ENCODE assay signal across 1 cellular context in the genomic region with DNA sequence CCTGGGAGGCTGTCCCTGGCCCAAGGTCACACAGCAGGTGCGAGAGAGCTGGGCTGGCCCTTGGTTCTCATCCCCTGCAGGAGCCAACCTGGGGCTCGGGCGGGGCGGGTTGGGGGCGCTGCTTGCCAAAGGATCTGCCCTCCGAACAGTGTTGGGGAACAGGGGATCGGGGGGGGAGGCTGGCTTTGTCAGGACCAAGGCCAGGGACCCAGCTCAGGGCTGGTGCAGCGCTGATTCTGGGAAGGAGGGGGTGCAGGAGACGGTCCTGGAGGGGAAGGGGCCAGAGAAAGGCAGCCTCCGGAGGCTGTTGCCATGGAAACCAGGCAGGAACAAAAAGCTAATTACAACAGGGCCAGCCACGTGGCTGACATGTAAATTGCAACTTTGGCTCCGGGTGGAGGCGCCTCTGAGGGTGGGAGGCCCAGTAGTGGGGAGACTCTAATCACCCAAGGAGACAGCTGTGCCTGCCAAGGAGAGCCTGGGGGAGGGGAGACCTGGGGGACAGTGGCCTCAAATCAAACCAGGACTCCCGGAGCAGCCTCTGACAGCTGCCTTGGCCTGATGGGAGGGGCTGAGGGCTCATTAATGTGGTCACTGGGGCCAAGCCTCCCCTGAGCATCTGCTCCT.
TF ChIP-seq lines count a peak whose summit lies in the region.

No MANE protein-coding gene starts in this region.

TF ChIP-seq in K562, 482 proteins besides CTCF, POLR2A, EP300 and RAD21 (continues in another document):
- TF ChIP-seq TEAD2 (tag; IDR thresholded peaks at IDR 0.05): no peak
- TF ChIP-seq, protein P1, sequence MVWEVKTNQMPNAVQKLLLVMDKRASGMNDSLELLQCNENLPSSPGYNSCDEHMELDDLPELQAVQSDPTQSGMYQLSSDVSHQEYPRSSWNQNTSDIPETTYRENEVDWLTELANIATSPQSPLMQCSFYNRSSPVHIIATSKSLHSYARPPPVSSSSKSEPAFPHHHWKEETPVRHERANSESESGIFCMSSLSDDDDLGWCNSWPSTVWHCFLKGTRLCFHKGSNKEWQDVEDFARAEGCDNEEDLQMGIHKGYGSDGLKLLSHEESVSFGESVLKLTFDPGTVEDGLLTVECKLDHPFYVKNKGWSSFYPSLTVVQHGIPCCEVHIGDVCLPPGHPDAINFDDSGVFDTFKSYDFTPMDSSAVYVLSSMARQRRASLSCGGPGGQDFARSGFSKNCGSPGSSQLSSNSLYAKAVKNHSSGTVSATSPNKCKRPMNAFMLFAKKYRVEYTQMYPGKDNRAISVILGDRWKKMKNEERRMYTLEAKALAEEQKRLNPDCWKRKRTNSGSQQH (CRISPR knock-in tag; IDR thresholded peaks at IDR 0.05): no peak
- TF ChIP-seq KDM5B (IDR thresholded peaks at IDR 0.05; ENCODE audit: insufficient replicate concordance, low read depth, low read length): no peak
- TF ChIP-seq, protein P2, sequence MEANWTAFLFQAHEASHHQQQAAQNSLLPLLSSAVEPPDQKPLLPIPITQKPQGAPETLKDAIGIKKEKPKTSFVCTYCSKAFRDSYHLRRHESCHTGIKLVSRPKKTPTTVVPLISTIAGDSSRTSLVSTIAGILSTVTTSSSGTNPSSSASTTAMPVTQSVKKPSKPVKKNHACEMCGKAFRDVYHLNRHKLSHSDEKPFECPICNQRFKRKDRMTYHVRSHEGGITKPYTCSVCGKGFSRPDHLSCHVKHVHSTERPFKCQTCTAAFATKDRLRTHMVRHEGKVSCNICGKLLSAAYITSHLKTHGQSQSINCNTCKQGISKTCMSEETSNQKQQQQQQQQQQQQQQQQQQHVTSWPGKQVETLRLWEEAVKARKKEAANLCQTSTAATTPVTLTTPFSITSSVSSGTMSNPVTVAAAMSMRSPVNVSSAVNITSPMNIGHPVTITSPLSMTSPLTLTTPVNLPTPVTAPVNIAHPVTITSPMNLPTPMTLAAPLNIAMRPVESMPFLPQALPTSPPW (CRISPR knock-in tag; IDR thresholded peaks at IDR 0.05): peak; percentile 56
- TF ChIP-seq MYC (IDR thresholded peaks at IDR 0.05; ENCODE audit: low read depth, low read length): peak; percentile 58; the same call in 1 of the 2 replicates
- TF ChIP-seq MYC (CRISPR knock-in tag; IDR thresholded peaks at IDR 0.05; ENCODE audit: borderline replicate concordance, low read depth): no peak
- TF ChIP-seq MEIS2 (IDR thresholded peaks at IDR 0.05; ENCODE audit: partially characterized antibody): no peak
- TF ChIP-seq NFRKB (IDR thresholded peaks at IDR 0.05; ENCODE audit: low read depth): no peak
- TF ChIP-seq HDAC3 (IDR thresholded peaks at IDR 0.05; ENCODE audit: borderline replicate concordance, partially characterized antibody): no peak
- TF ChIP-seq ARID4B (CRISPR knock-in tag; IDR thresholded peaks at IDR 0.05): no peak
- no peak for TF ChIP-seq TBL1XR1 (IDR thresholded peaks at IDR 0.05; ENCODE audit: low read length in 2 of 2)
- no peak for TF ChIP-seq CREBBP (IDR thresholded peaks at IDR 0.05; ENCODE audit: low read depth, low read length)
- TF ChIP-seq SFPQ (IDR thresholded peaks at IDR 0.05; ENCODE audit: low read depth, low read length): no peak
- no peak for TF ChIP-seq ETV1 (tag; conservative IDR thresholded peaks at IDR 0.05; ENCODE audit: low read depth)
- peak; percentile 72 for TF ChIP-seq BMI1 (IDR thresholded peaks at IDR 0.05; ENCODE audit: low read length)
- TF ChIP-seq GTF2A2 (tag; IDR thresholded peaks at IDR 0.05): no peak
- TF ChIP-seq RFX1 (IDR thresholded peaks at IDR 0.05): peak; percentile 97
- no peak for TF ChIP-seq HDAC6 (IDR thresholded peaks at IDR 0.05; ENCODE audit: low read depth, low read length)
- TF ChIP-seq CHD4 (IDR thresholded peaks at IDR 0.05; ENCODE audit: insufficient read depth, insufficient replicate concordance, low read depth, low read length, poor library complexity, severe bottlenecking): no peak
- no peak for TF ChIP-seq MCM7 (IDR thresholded peaks at IDR 0.05)
- TF ChIP-seq STAT5B (CRISPR knock-in tag; IDR thresholded peaks at IDR 0.05): no peak
- TF ChIP-seq PHF21A (IDR thresholded peaks at IDR 0.05; ENCODE audit: borderline replicate concordance, low read depth): no peak
- no peak for TF ChIP-seq ZNF263 (CRISPR knock-in tag; IDR thresholded peaks at IDR 0.05; ENCODE audit: borderline replicate concordance)
- TF ChIP-seq REST (CRISPR knock-in tag; IDR thresholded peaks at IDR 0.05; ENCODE audit: low read depth): peak; percentile 73
- TF ChIP-seq, protein P3, sequence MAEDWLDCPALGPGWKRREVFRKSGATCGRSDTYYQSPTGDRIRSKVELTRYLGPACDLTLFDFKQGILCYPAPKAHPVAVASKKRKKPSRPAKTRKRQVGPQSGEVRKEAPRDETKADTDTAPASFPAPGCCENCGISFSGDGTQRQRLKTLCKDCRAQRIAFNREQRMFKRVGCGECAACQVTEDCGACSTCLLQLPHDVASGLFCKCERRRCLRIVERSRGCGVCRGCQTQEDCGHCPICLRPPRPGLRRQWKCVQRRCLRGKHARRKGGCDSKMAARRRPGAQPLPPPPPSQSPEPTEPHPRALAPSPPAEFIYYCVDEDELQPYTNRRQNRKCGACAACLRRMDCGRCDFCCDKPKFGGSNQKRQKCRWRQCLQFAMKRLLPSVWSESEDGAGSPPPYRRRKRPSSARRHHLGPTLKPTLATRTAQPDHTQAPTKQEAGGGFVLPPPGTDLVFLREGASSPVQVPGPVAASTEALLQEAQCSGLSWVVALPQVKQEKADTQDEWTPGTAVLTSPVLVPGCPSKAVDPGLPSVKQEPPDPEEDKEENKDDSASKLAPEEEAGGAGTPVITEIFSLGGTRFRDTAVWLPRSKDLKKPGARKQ (CRISPR knock-in tag; IDR thresholded peaks at IDR 0.05): no peak
- TF ChIP-seq USF1 (CRISPR knock-in tag; IDR thresholded peaks at IDR 0.05): peak; percentile 74
- TF ChIP-seq, protein P4, sequence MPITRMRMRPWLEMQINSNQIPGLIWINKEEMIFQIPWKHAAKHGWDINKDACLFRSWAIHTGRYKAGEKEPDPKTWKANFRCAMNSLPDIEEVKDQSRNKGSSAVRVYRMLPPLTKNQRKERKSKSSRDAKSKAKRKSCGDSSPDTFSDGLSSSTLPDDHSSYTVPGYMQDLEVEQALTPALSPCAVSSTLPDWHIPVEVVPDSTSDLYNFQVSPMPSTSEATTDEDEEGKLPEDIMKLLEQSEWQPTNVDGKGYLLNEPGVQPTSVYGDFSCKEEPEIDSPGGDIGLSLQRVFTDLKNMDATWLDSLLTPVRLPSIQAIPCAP (CRISPR knock-in tag; IDR thresholded peaks at IDR 0.05; ENCODE audit: borderline replicate concordance): no peak
- TF ChIP-seq ZNF76 (CRISPR knock-in tag; IDR thresholded peaks at IDR 0.05; ENCODE audit: borderline replicate concordance): no peak
- TF ChIP-seq MTA2 (IDR thresholded peaks at IDR 0.05; ENCODE audit: low read depth): no peak
- TF ChIP-seq MAZ (CRISPR knock-in tag; conservative IDR thresholded peaks at IDR 0.05 in 1 of 2, IDR thresholded peaks at IDR 0.05 in 1 of 2): 0 out of 4 replicates have a peak, but pooled peaks of 1 of the 2 experiments have one; percentile 28
- no peak for TF ChIP-seq ZNF431 (CRISPR knock-in tag; IDR thresholded peaks at IDR 0.05)
- no peak for TF ChIP-seq XRCC4 (IDR thresholded peaks at IDR 0.05; ENCODE audit: extremely low read depth, insufficient read depth, insufficient read length)
- no peak for TF ChIP-seq CREB1 (IDR thresholded peaks at IDR 0.05)
- TF ChIP-seq CREB1 (CRISPR knock-in tag; IDR thresholded peaks at IDR 0.05): 0 out of 2 replicates have a peak, but pooled peaks have one; percentile 7
- TF ChIP-seq ZNF239 (CRISPR knock-in tag; IDR thresholded peaks at IDR 0.05): no peak
- TF ChIP-seq MCM5 (IDR thresholded peaks at IDR 0.05; ENCODE audit: low read depth): no peak
- no peak for TF ChIP-seq RNF2 (IDR thresholded peaks at IDR 0.05)
- TF ChIP-seq SRSF1 (IDR thresholded peaks at IDR 0.05; ENCODE audit: low read depth, low read length): no peak
- TF ChIP-seq POLR2AphosphoS2 (IDR thresholded peaks at IDR 0.05; ENCODE audit: low read length): no peak
- TF ChIP-seq FOXK2 (conservative IDR thresholded peaks at IDR 0.05 in 1 of 2, IDR thresholded peaks at IDR 0.05 in 1 of 2; ENCODE audit: low read depth in 2 of 2): no peak
- no peak for TF ChIP-seq ESRRA (IDR thresholded peaks at IDR 0.05; ENCODE audit: borderline replicate concordance, low read depth)
- TF ChIP-seq TOE1 (IDR thresholded peaks at IDR 0.05; ENCODE audit: borderline replicate concordance): no peak
- TF ChIP-seq TOE1 (CRISPR knock-in tag; IDR thresholded peaks at IDR 0.05; ENCODE audit: borderline replicate concordance, low read depth): no peak
- no peak for TF ChIP-seq ZFPM2 (CRISPR knock-in tag; IDR thresholded peaks at IDR 0.05)
- TF ChIP-seq MXI1 (IDR thresholded peaks at IDR 0.05; ENCODE audit: low read depth, low read length): peak; percentile 76; the same call in 1 of the 2 replicates
- no peak for TF ChIP-seq ESRRB (CRISPR knock-in tag; IDR thresholded peaks at IDR 0.05; ENCODE audit: borderline replicate concordance)
- TF ChIP-seq ZNF589 (CRISPR knock-in tag; IDR thresholded peaks at IDR 0.05; ENCODE audit: low read depth): no peak
- TF ChIP-seq HSF4 (CRISPR knock-in tag; IDR thresholded peaks at IDR 0.05; ENCODE audit: borderline replicate concordance): no peak
